8 cellular contexts compared by ENCODE assay signal in the genomic region with DNA sequence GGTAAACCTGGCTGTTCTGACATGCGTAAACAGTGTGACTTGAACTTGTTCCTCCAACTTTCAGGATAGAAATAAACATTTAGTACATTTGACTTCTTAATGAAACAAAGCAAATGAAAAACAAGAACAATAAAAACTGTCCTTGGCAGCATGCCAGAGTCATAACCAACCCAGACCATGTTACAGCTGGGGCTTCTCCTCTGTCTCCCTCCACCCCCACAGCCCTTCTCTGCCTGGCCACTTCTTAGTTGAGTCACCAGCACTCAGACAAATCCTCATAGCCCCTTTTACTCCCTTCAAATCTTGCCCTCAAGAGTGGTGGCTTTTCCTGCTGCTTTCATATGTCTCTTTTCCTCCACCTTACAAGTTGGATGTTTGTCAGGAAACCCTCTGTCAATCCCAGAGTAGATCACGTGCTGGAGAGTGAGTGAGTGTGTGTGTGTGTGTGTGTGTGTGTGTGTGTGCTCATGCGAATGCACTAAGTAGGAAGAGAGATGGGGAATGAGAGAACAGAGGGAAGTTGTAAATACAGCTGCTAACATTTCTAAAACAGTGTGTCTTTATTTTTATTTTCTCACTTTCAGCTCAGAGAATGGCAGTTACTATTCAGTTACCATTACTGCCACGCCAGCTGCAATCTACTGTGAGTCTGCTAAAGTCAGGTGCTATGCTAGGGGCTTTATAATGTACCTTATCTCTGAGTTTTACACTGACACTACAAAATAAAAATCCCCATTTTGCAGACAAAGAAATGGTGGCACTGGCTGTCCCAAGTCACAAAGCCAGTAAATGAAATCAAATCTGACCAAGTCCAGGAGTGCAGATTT. TPM values are rescaled to one million over a fixed set of nuclear protein-coding genes. Genes with fewer than 3 reads are reported as not detected.
DNase-seq lines count a peak whose midpoint lies in the region; ATAC-seq, FAIRE-seq and TF ChIP-seq lines count a peak whose summit lies in the region.

No MANE protein-coding gene starts in this region.

- H3K9me3 ChIP-seq in hepatocyte (ENCODE audit: low read depth), result no peaks in the 10 kb centered on the region
- no peaks in the 10 kb centered on the region for H3K9me3 ChIP-seq in small intestine (ENCODE audit: control insufficient read depth, low read depth)
- H3K9me3 ChIP-seq in effector memory CD4-positive, alpha-beta T cell (ENCODE audit: control insufficient read depth, low read length), result no peaks in the 10 kb centered on the region

- TF ChIP-seq CTCF in hepatocyte (IDR thresholded peaks at IDR 0.05; ENCODE audit: poor library complexity), result no peak

- no peaks in the 10 kb centered on the region for H3K36me3 ChIP-seq in hepatocyte (replicated peaks; ENCODE audit: insufficient read depth, low read depth)
- H3K36me3 ChIP-seq in small intestine (ENCODE audit: control insufficient read depth in 2 of 2, insufficient read depth in 2 of 2, low read length in 2 of 2), result peaks cover 0 to 4% of the 10 kb centered on the region in 2 donors
- H3K36me3 ChIP-seq in effector memory CD4-positive, alpha-beta T cell (ENCODE audit: control insufficient read depth, insufficient read depth, low read length), result peaks cover 9% of the 10 kb centered on the region

- no peaks in the 10 kb centered on the region for H3K9me2 ChIP-seq in hepatocyte (replicated peaks; ENCODE audit: insufficient read depth)

- no peak overlapping the region for H2AFZ ChIP-seq in hepatocyte

- H3K27me3 ChIP-seq in hepatocyte, result no peaks in the 10 kb centered on the region
- H3K27me3 ChIP-seq in small intestine (ENCODE audit: control insufficient read depth in 2 of 2, insufficient read depth in 2 of 2, low read length in 2 of 2), result no peaks in the 10 kb centered on the region
- H3K27me3 ChIP-seq in effector memory CD4-positive, alpha-beta T cell (replicated peaks; ENCODE audit: control insufficient read depth, insufficient read depth, low read length, poor library complexity, severe bottlenecking), result no peaks in the 10 kb centered on the region

- peaks cover 86% of the 10 kb centered on the region for H3K79me2 ChIP-seq in hepatocyte

- H3K4me1 ChIP-seq in hepatocyte (ENCODE audit: insufficient read depth), result peaks cover 71% of the 10 kb centered on the region
- peaks cover 19 to 42% of the 10 kb centered on the region in 2 donors for H3K4me1 ChIP-seq in small intestine (ENCODE audit: control insufficient read depth in 2 of 2, insufficient read depth in 1 of 2, low read depth in 1 of 2, low read length in 1 of 2)
- peaks cover 10% of the 10 kb centered on the region for H3K4me1 ChIP-seq in effector memory CD4-positive, alpha-beta T cell (ENCODE audit: control insufficient read depth, insufficient read depth, low read length, poor library complexity, severe bottlenecking)

- H4K20me1 ChIP-seq in hepatocyte (ENCODE audit: insufficient read depth, poor library complexity, severe bottlenecking), result peaks cover 4% of the 10 kb centered on the region

- FAIRE-seq in small intestine (lab: Jason Lieb, UNC), result no peak

- peak overlapping the region; percentile 63 for H3K4me2 ChIP-seq in hepatocyte

- ATAC-seq in GM19395 (IDR thresholded peaks at IDR 0.05; ENCODE audit: unreplicated experiment), result peak; percentile 50
- ATAC-seq in HG03520 (IDR thresholded peaks at IDR 0.05; ENCODE audit: unreplicated experiment), result peak; percentile 33

- peak overlapping the region; percentile 93 for H3K27ac ChIP-seq in angular gyrus (ENCODE audit: low read depth, low read length)
- H3K27ac ChIP-seq in hepatocyte, result peak overlapping the region; percentile 74
- H3K27ac ChIP-seq in small intestine (ENCODE audit: low read depth in 1 of 2, low read length in 1 of 2), result peak overlapping the region; percentile 47 to 89
- no peak overlapping the region for H3K27ac ChIP-seq in effector memory CD4-positive, alpha-beta T cell (ENCODE audit: insufficient read depth, low read length, poor library complexity, severe bottlenecking)

- WGBS in hepatocyte (ENCODE audit: low lambda C conversion rate, missing lambda C conversion rate), result 30% methylated on average over 4 of the region's 4 CpGs
- WGBS in small intestine, 3 donors, result 14 to 27% (median 23%) methylated on average over 4 of the region's 4 CpGs

- peak; percentile 80 for DNase-seq in COR-L47 (lab: John Stamatoyannopoulos, UW)
- peak; percentile 74 for DNase-seq in NCI-H774 (lab: John Stamatoyannopoulos, UW)
- peak; percentile 88 for DNase-seq in hepatocyte (ENCODE audit: low spot score)
- peak; percentile 79 for DNase-seq in small intestine
- DNase-seq in effector memory CD4-positive, alpha-beta T cell, result no peak

- H3K4me3 ChIP-seq in hepatocyte (no peak overlapping the region), small intestine (ENCODE audit: low read depth in 1 of 2, low read length in 2 of 2) (no peak overlapping the region)
- H3K4me3 ChIP-seq in effector memory CD4-positive, alpha-beta T cell (ENCODE audit: insufficient read depth, low read depth, low read length, poor library complexity, severe bottlenecking), result no peak overlapping the region

RNA-seq across cellular contexts. Expression of a gene that starts 15.0 kb away (rescaled TPM):
- 244 and 246 TPM in 2 replicates for total RNA-seq in hepatocyte
- 85.8 and 131 TPM in 2 replicates for polyA plus RNA-seq in hepatocyte
- polyA plus RNA-seq in small intestine, result 10 to 100 TPM; 27.7 to 61.0 (median 34.9) TPM

RNA-seq across cellular contexts. Expression of a gene that starts 50.4 kb away (rescaled TPM):
- 40.9 and 43.3 TPM in 2 replicates for total RNA-seq in hepatocyte
- polyA plus RNA-seq in hepatocyte (20.6 and 31.1 TPM in 2 replicates), small intestine (10 to 100 TPM; 13.5 to 26.0 (median 19.7) TPM)

RNA-seq across cellular contexts. Expression of a gene that starts 52.9 kb away (rescaled TPM):
- 5.9 and 9.3 TPM in 2 replicates for total RNA-seq in hepatocyte
- polyA plus RNA-seq in hepatocyte, result 8.9 and 11.1 TPM in 2 replicates
- 1 to 10 TPM; 1.8 to 7.6 (median 3.0) TPM for polyA plus RNA-seq in small intestine

Comparison
In these comparisons a context has a peak if more than half of its experiments do, and no peak if none do; other contexts are left out.
1. DNase-seq: peak in COR-L47 (single experiment), NCI-H774 (single experiment), hepatocyte (single experiment) and small intestine (single experiment); none in effector memory CD4-positive, alpha-beta T cell (0 of 3).